ENCODE assay signal across 21 cellular contexts in genomic region chr19:10620786-10621185, GRCh38. TPM values are rescaled to one million over a fixed set of nuclear protein-coding genes. Genes with fewer than 3 reads are reported as not detected.
DNase-seq lines count a peak whose midpoint lies in the region; ATAC-seq and TF ChIP-seq lines count a peak whose summit lies in the region.
"Had no signal": no experiment of that assay in that cellular context is flagged by ENCODE, and none has a peak within 500 bp of the region (broad histone marks: within the 10 kb centered on the region; RNA-seq: fewer than 3 reads in every experiment).

No MANE protein-coding gene starts in this region.

- H3K9me3 Mint-ChIP-seq in activated CD4-positive, alpha-beta T cell treated with anti-CD3 and anti-CD28 coated beads, Interleukin-2, amount 10 ng/mL, durations not matched to agents 7 days and 5 days: no peaks in the 10 kb centered on the region
- H3K9me3 Mint-ChIP-seq in T-cell (no peaks in the 10 kb centered on the region), endodermal cell (no peaks in the 10 kb centered on the region)
- H3K9me3 Mint-ChIP-seq: nephron had no signal

- WGBS in endodermal cell (ENCODE audit: insufficient coverage in 1 of 2, insufficient read length in 1 of 2), 2 experiments: 95 to 98% methylated on average over 4 of the region's 4 CpGs

- no peak overlapping the region for H3K4me3 ChIP-seq in endodermal cell (ENCODE audit: low read length)
- H3K4me3 ChIP-seq: A549, stomach, uterus had no signal

- H3K9me3 ChIP-seq in endodermal cell (ENCODE audit: control insufficient read depth, low read length): no peaks in the 10 kb centered on the region
- H3K9me3 ChIP-seq: A549, stomach, uterus had no signal

- ATAC-seq in T-cell (replicated peaks in 1 of 4) (no peak), HG03460 (IDR thresholded peaks at IDR 0.05; ENCODE audit: unreplicated experiment) (no peak), left ventricle myocardium superior (no peak), Right ventricle myocardium inferior (no peak)
- ATAC-seq: A549, left lobe of liver, Panc1, SK-N-SH treated with all-trans-retinoic acid at 6 μM for 48 hours had no signal

- intact Hi-C loops in left ventricle myocardium superior (cut with micrococcal nuclease) (no loop called here), Right ventricle myocardium inferior (cut with DNase I) (no loop called here)

- POLR2A ChIA-PET in activated CD4-positive, alpha-beta T cell treated with anti-CD3 and anti-CD28 coated beads, Interleukin-2, amount 10 ng/mL, durations not matched to agents 7 days and 5 days (lab: Charles Lee): no interaction called here
- POLR2A ChIA-PET in T-cell (lab: Charles Lee): no interaction called here

- no peak overlapping the region for H3K9ac ChIP-seq in endodermal cell (ENCODE audit: extremely low read depth, low read length, poor library complexity, severe bottlenecking)

- no peaks in the 10 kb centered on the region for H3K4me1 ChIP-seq in endodermal cell (ENCODE audit: control insufficient read depth, insufficient read depth, low read length)

- no peaks in the 10 kb centered on the region for H3K27me3 Mint-ChIP-seq in activated CD4-positive, alpha-beta T cell treated with anti-CD3 and anti-CD28 coated beads, Interleukin-2, amount 10 ng/mL, durations not matched to agents 7 days and 5 days
- H3K27me3 Mint-ChIP-seq in T-cell (no peaks in the 10 kb centered on the region), endodermal cell (ENCODE audit: insufficient read depth) (no peaks in the 10 kb centered on the region)

- no peaks in the 10 kb centered on the region for H3K36me3 ChIP-seq in endodermal cell (ENCODE audit: control insufficient read depth, insufficient read depth, low read length)
- H3K36me3 ChIP-seq: uterus had no signal

- H3K27ac ChIP-seq in endodermal cell (ENCODE audit: low read depth, low read length): no peak overlapping the region
- H3K27ac ChIP-seq: A549, stomach, uterus had no signal

- peaks cover 15% of the 10 kb centered on the region for H3K36me3 Mint-ChIP-seq in activated CD4-positive, alpha-beta T cell treated with anti-CD3 and anti-CD28 coated beads, Interleukin-2, amount 10 ng/mL, durations not matched to agents 7 days and 5 days (ENCODE audit: low read depth)
- H3K36me3 Mint-ChIP-seq in T-cell: peaks cover 11% of the 10 kb centered on the region
- no peaks in the 10 kb centered on the region for H3K36me3 Mint-ChIP-seq in endodermal cell (ENCODE audit: low read depth)

- H3K4me1 Mint-ChIP-seq in activated CD4-positive, alpha-beta T cell treated with anti-CD3 and anti-CD28 coated beads, Interleukin-2, amount 10 ng/mL, durations not matched to agents 7 days and 5 days: peaks cover 49% of the 10 kb centered on the region
- H3K4me1 Mint-ChIP-seq in T-cell (peaks cover 50 to 66% (median 57%) of the 10 kb centered on the region in 3 donors), endodermal cell (peaks cover 13% of the 10 kb centered on the region)

- TF ChIP-seq CTCF in endodermal cell (conservative IDR thresholded peaks at IDR 0.05): no peak

- CTCF ChIA-PET in activated CD4-positive, alpha-beta T cell treated with anti-CD3 and anti-CD28 coated beads, Interleukin-2, amount 10 ng/mL, durations not matched to agents 7 days and 5 days (lab: Charles Lee): interaction anchor here (0.6 to 3.7 kb wide), 4 partner anchors 9 to 361 kb away, joined by 3 to 12 read pairs (median 4); no protein-coding TSS in a partner anchor
- CTCF ChIA-PET in T-cell (lab: Charles Lee): interaction anchor here in 1 of 2 donors (0.6 kb wide), 1 partner anchor 362 kb away, joined by 5 read pairs; no protein-coding TSS in a partner anchor

- H3K4me3 Mint-ChIP-seq in activated CD4-positive, alpha-beta T cell treated with anti-CD3 and anti-CD28 coated beads, Interleukin-2, amount 10 ng/mL, durations not matched to agents 7 days and 5 days: no peak overlapping the region
- H3K4me3 Mint-ChIP-seq in T-cell: no peak overlapping the region
- no peak overlapping the region for H3K4me3 Mint-ChIP-seq in endodermal cell

- peak overlapping the region; percentile 82 for H3K27ac Mint-ChIP-seq in activated CD4-positive, alpha-beta T cell treated with anti-CD3 and anti-CD28 coated beads, Interleukin-2, amount 10 ng/mL, durations not matched to agents 7 days and 5 days
- peak overlapping the region; percentile 69 to 71 for H3K27ac Mint-ChIP-seq in T-cell
- H3K27ac Mint-ChIP-seq in endodermal cell: peak overlapping the region; percentile 12

- H3K27me3 ChIP-seq in endodermal cell (ENCODE audit: control insufficient read depth, insufficient read depth, low read length, poor library complexity, severe bottlenecking): no peaks in the 10 kb centered on the region
- H3K27me3 ChIP-seq: stomach, uterus had no signal

- no peak for DNase-seq in activated CD4-positive, alpha-beta T cell treated with anti-CD3 and anti-CD28 coated beads, Interleukin-2, amount 10 ng/mL, durations not matched to agents 7 days and 5 days
- DNase-seq in activated CD4-positive, alpha-beta T cell treated with anti-CD3 and anti-CD28 coated beads, Interleukin-2, amount 50 U/mL, for 1 hour: no peak
- DNase-seq in T-cell (no peak), endodermal cell (no peak), renal cortical epithelial cell (ENCODE audit: low read depth) (peak; percentile 11), left ventricle myocardium superior (no peak), Right ventricle myocardium inferior (ENCODE audit: missing footprints) (no peak)
- DNase-seq: foreskin melanocyte; KG1; NCI-H1048; NCI-H2107; NCI-H69; stimulated activated CD4-positive, alpha-beta T cell treated with anti-CD3 and anti-CD28 coated beads, Interleukin-12 subunit alpha, Interleukin-12 subunit beta, amount 100 ng/mL, for 4 hours; stomach; uterus had no signal

RNA-seq across cellular contexts. Expression of gene SLC44A2, which starts 4.6 kb away (rescaled TPM):
- 100 to 1,000 TPM; 162 to 189 TPM for total RNA-seq in activated CD4-positive, alpha-beta T cell treated with anti-CD3 and anti-CD28 coated beads, Interleukin-2, amount 10 ng/mL, durations not matched to agents 7 days and 5 days
- total RNA-seq in T-cell (100 to 1,000 TPM; 204 to 228 (median 218) TPM), endodermal cell (100 to 1,000 TPM; 106 to 240 TPM), renal cortical epithelial cell (46.0 and 48.5 TPM in 2 replicates), left ventricle myocardium superior (71.8 TPM), Right ventricle myocardium inferior (71.4 TPM)
- 160 TPM for polyA plus RNA-seq in endodermal cell (2013, experiment 1 of 2)
- 130 TPM for polyA plus RNA-seq in endodermal cell (2013, experiment 2 of 2)

RNA-seq across cellular contexts. Expression of gene ILF3, which starts 33.4 kb away (rescaled TPM):
- total RNA-seq in activated CD4-positive, alpha-beta T cell treated with anti-CD3 and anti-CD28 coated beads, Interleukin-2, amount 10 ng/mL, durations not matched to agents 7 days and 5 days: 100 to 1,000 TPM; 385 to 389 TPM
- 100 to 1,000 TPM; 331 to 490 (median 370) TPM for total RNA-seq in T-cell
- total RNA-seq in endodermal cell: 100 to 1,000 TPM; 625 to 629 TPM
- 488 TPM for polyA plus RNA-seq in endodermal cell (2013, experiment 1 of 2)
- polyA plus RNA-seq in endodermal cell (2013, experiment 2 of 2): 451 TPM
- total RNA-seq in renal cortical epithelial cell: 79.4 and 134 TPM in 2 replicates
- 118 TPM for total RNA-seq in left ventricle myocardium superior
- 101 TPM for total RNA-seq in Right ventricle myocardium inferior

RNA-seq across cellular contexts. Expression of gene AP1M2, which starts 33.7 kb away (rescaled TPM):
- not detected for total RNA-seq in activated CD4-positive, alpha-beta T cell treated with anti-CD3 and anti-CD28 coated beads, Interleukin-2, amount 10 ng/mL, durations not matched to agents 7 days and 5 days
- total RNA-seq in T-cell: 1 to 10 TPM in 2 of 5 donors, under 1 TPM in 1, not detected in 2; 0.30 to 1.6 (median 1.1) TPM
- total RNA-seq in endodermal cell: 100 to 1,000 TPM; 132 to 146 TPM
- polyA plus RNA-seq in endodermal cell (2013, experiment 1 of 2): 4.8 TPM
- polyA plus RNA-seq in endodermal cell (2013, experiment 2 of 2): 4.2 TPM
- 2.0 and 70.5 TPM in 2 replicates for total RNA-seq in renal cortical epithelial cell
- total RNA-seq in left ventricle myocardium superior: not detected
- not detected for total RNA-seq in Right ventricle myocardium inferior

RNA-seq across cellular contexts. Expression of gene CDKN2D, which starts 52.0 kb away (rescaled TPM):
- total RNA-seq in activated CD4-positive, alpha-beta T cell treated with anti-CD3 and anti-CD28 coated beads, Interleukin-2, amount 10 ng/mL, durations not matched to agents 7 days and 5 days: 10 to 100 TPM; 78.6 to 88.9 TPM
- 10 to 100 TPM; 24.0 to 51.5 (median 32.5) TPM for total RNA-seq in T-cell
- total RNA-seq in endodermal cell: 1 to 10 TPM; 3.5 to 4.6 TPM
- polyA plus RNA-seq in endodermal cell (2013, experiment 1 of 2): 20.0 TPM
- polyA plus RNA-seq in endodermal cell (2013, experiment 2 of 2): 18.2 TPM
- 3.5 and 6.1 TPM in 2 replicates for total RNA-seq in renal cortical epithelial cell
- 8.3 TPM for total RNA-seq in left ventricle myocardium superior
- 9.9 TPM for total RNA-seq in Right ventricle myocardium inferior

RNA-seq across cellular contexts. Expression of gene KRI1, which starts 55.0 kb away (rescaled TPM):
- total RNA-seq in activated CD4-positive, alpha-beta T cell treated with anti-CD3 and anti-CD28 coated beads, Interleukin-2, amount 10 ng/mL, durations not matched to agents 7 days and 5 days: 10 to 100 TPM; 68.1 to 78.4 TPM
- total RNA-seq in T-cell (10 to 100 TPM; 50.9 to 94.8 (median 79.1) TPM), endodermal cell (10 to 100 TPM; 45.2 to 47.7 TPM), renal cortical epithelial cell (5.2 and 14.5 TPM in 2 replicates), left ventricle myocardium superior (9.3 TPM), Right ventricle myocardium inferior (10.8 TPM)
- polyA plus RNA-seq in endodermal cell (2013, experiment 1 of 2): 29.4 TPM
- polyA plus RNA-seq in endodermal cell (2013, experiment 2 of 2): 27.3 TPM

Comparison
In these comparisons a context has a peak if more than half of its experiments do, and no peak if none do; other contexts are left out.
1. H3K27ac Mint-ChIP-seq: peak in every context shown above with its lines; median percentile 82 in activated CD4-positive, alpha-beta T cell treated with anti-CD3 and anti-CD28 coated beads, Interleukin-2, amount 10 ng/mL, durations not matched to agents 7 days and 5 days; 70 in T-cell; 12 in endodermal cell.